Comparison of ENCODE assay signal across 9 cellular contexts in genomic region chr20:37223053-37223452, GRCh38. TPM values are rescaled to one million over a fixed set of nuclear protein-coding genes. Genes with fewer than 3 reads are reported as not detected.
DNase-seq lines count a peak whose midpoint lies in the region; ATAC-seq and TF ChIP-seq lines count a peak whose summit lies in the region.
"Had no signal": no experiment of that assay in that cellular context is flagged by ENCODE, and none has a peak within 500 bp of the region (broad histone marks: within the 10 kb centered on the region; RNA-seq: fewer than 3 reads in every experiment).

No MANE protein-coding gene starts in this region.

- peak; percentile 83 for DNase-seq in GM04504 (ENCODE audit: low read depth)
- DNase-seq in NCI-H2227 treated with DMSO at 0.1 percent for 48 hours (lab: John Stamatoyannopoulos, UW), result peak; percentile 18
- peak; percentile 97 for DNase-seq in choroid plexus epithelial cell (ENCODE audit: low read depth)
- DNase-seq in natural killer cell, result no peak
- no peak for DNase-seq in NCI-H1436 treated with DMSO at 0.1 percent for 48 hours (lab: John Stamatoyannopoulos, UW)

- no peak overlapping the region for H3K4me3 ChIP-seq in choroid plexus epithelial cell (ENCODE audit: low read depth, low read length)

- no peaks in the 10 kb centered on the region for H3K27me3 Mint-ChIP-seq in natural killer cell (ENCODE audit: low read depth in 2 of 2)

- H3K27ac Mint-ChIP-seq in natural killer cell, result no peak overlapping the region
- H3K27ac Mint-ChIP-seq: T-helper 2 cell treated with Interferon-gamma antibody and Interleukin-4, amounts not matched to agents 5 μg/mL and 100 μg/mL, for 36 hours had no signal

- intact Hi-C loops in natural killer cell (cut with micrococcal nuclease), result no loop called here

- H3K4me3 Mint-ChIP-seq in natural killer cell, result no peak overlapping the region
- H3K4me3 Mint-ChIP-seq: T-helper 2 cell treated with Interferon-gamma antibody and Interleukin-4, amounts not matched to agents 5 μg/mL and 100 μg/mL, for 36 hours had no signal

- TF ChIP-seq CTCF in choroid plexus epithelial cell (conservative IDR thresholded peaks at IDR 0.05; ENCODE audit: low read depth, low read length) (no peak), natural killer cell (IDR thresholded peaks at IDR 0.05) (no peak)

- H3K4me1 Mint-ChIP-seq in natural killer cell, result peaks cover 5 to 12% of the 10 kb centered on the region in 2 donors

- no peaks in the 10 kb centered on the region for H3K9me3 Mint-ChIP-seq in natural killer cell
- H3K9me3 Mint-ChIP-seq: T-helper 2 cell treated with Interferon-gamma antibody and Interleukin-4, amounts not matched to agents 5 μg/mL and 100 μg/mL, for 36 hours had no signal

- H3K36me3 Mint-ChIP-seq in natural killer cell, result peaks cover 33% of the 10 kb centered on the region

- ATAC-seq in natural killer cell (peak; percentile 42 to 70 (median 49)), GM19328 (IDR thresholded peaks at IDR 0.05; ENCODE audit: unreplicated experiment) (no peak), GM21737 (IDR thresholded peaks at IDR 0.05; ENCODE audit: unreplicated experiment) (no peak), HG02885 (IDR thresholded peaks at IDR 0.05; ENCODE audit: poor library complexity, unreplicated experiment) (no peak)

RNA-seq across cellular contexts. Expression of gene GHRH, which starts 38.6 kb away (rescaled TPM):
- total RNA-seq in natural killer cell, result not detected

RNA-seq across cellular contexts. Expression of gene MROH8, which starts 43.7 kb away (rescaled TPM):
- 1 to 10 TPM; 1.7 to 3.2 (median 2.3) TPM for total RNA-seq in natural killer cell

RNA-seq across cellular contexts. Expression of gene RPN2, which starts 43.9 kb away (rescaled TPM):
- total RNA-seq in natural killer cell, result 100 to 1,000 TPM; 124 to 136 (median 125) TPM

Comparison
In these comparisons a context has a peak if more than half of its experiments do, and no peak if none do; other contexts are left out.
1. DNase-seq: peak in GM04504 (single experiment), NCI-H2227 treated with DMSO at 0.1 percent for 48 hours (single experiment) and choroid plexus epithelial cell (single experiment); none in natural killer cell (single experiment) and NCI-H1436 treated with DMSO at 0.1 percent for 48 hours (single experiment).
2. ATAC-seq: peak in natural killer cell (3 of 3); none in GM19328 (single experiment), GM21737 (single experiment) and HG02885 (single experiment).